Comparison of ENCODE assay signal across 13 cellular contexts in genomic region chr5:133991171-133991910, GRCh38. TPM values are rescaled to one million over a fixed set of nuclear protein-coding genes. Genes with fewer than 3 reads are reported as not detected.
DNase-seq lines count a peak whose midpoint lies in the region; ATAC-seq, FAIRE-seq and TF ChIP-seq lines count a peak whose summit lies in the region.
"Had no signal": no experiment of that assay in that cellular context is flagged by ENCODE, and none has a peak within 500 bp of the region (broad histone marks: within the 10 kb centered on the region; RNA-seq: fewer than 3 reads in every experiment).

No MANE protein-coding gene starts in this region.

- H3K4me2 ChIP-seq in A549 = no peak overlapping the region
- peak overlapping the region; percentile 56 to 100 (median 97) for H3K4me2 ChIP-seq in BLaER1 treated with 17β-estradiol and CSF1 and Interleukin-3, amounts not matched to agents 10 nM and 100 nM

- no peak overlapping the region for H3K4me3 Mint-ChIP-seq in brain
- no peak overlapping the region for H3K4me3 Mint-ChIP-seq in nephron
- H3K4me3 Mint-ChIP-seq in type B pancreatic cell = no peak overlapping the region
- H3K4me3 Mint-ChIP-seq: CD14-positive monocyte had no signal

- TF ChIP-seq EP300 in A549 (IDR thresholded peaks at IDR 0.05) (no peak), transverse colon (IDR thresholded peaks at IDR 0.05; ENCODE audit: low read depth) (no peak)

- DNase-seq in A549 (ENCODE audit: low read depth in 1 of 2, low spot score in 1 of 2) (no peak), type B pancreatic cell (ENCODE audit: extremely low spot score, unreplicated experiment) (no peak), transverse colon (no peak)
- DNase-seq: ACHN, DND-41, NCI-H2171, NCI-H526 had no signal

- H3K9me3 Mint-ChIP-seq in brain (no peaks in the 10 kb centered on the region), nephron (no peaks in the 10 kb centered on the region), type B pancreatic cell (no peaks in the 10 kb centered on the region)
- H3K9me3 Mint-ChIP-seq: CD14-positive monocyte had no signal

- no peak overlapping the region for H3K27ac ChIP-seq in A549
- H3K27ac ChIP-seq in BLaER1 treated with 17β-estradiol and CSF1 and Interleukin-3, amounts not matched to agents 10 nM and 100 nM = peak overlapping the region in 8 of 11 experiments; percentile 35 to 76 (median 57); a peak in 15 of 22 replicates
- H3K27ac ChIP-seq in transverse colon = no peak overlapping the region

- no peak for FAIRE-seq in A549 (lab: Jason Lieb, UNC)
- FAIRE-seq: G401.6 had no signal

- in situ Hi-C loops in transverse colon (cut with MboI; ENCODE audit: low pct_ligation_motif_present in 1 of 4, low pct_unique_long_range_greater_than_20kb in 1 of 4, low sequenced_read_pairs in 3 of 4) = no loop called here

- CTCF ChIA-PET in A549 (lab: Yijun Ruan, JAX) = interaction anchor here (1.5 to 9.8 kb wide), 3 partner anchors 11 to 48 kb away, joined by 3 to 91 read pairs (median 4); no protein-coding TSS in a partner anchor

- no peak for TF ChIP-seq RAD21 in A549 (conservative IDR thresholded peaks at IDR 0.05 in 1 of 2, IDR thresholded peaks at IDR 0.05 in 1 of 2)

- ATAC-seq in A549 = no peak
- ATAC-seq in HG03280 (IDR thresholded peaks at IDR 0.05; ENCODE audit: unreplicated experiment) = no peak

- peaks cover 47 to 61% (median 59%) of the 10 kb centered on the region in 11 experiments for H3K36me3 ChIP-seq in BLaER1 treated with 17β-estradiol and CSF1 and Interleukin-3, amounts not matched to agents 10 nM and 100 nM
- H3K36me3 ChIP-seq in transverse colon = peaks cover 0 to 43% (median 17%) of the 10 kb centered on the region in 4 donors

- peak overlapping the region in 9 of 11 experiments; percentile 1 to 70 (median 30); a peak in 14 of 22 replicates for H3K9ac ChIP-seq in BLaER1 treated with 17β-estradiol and CSF1 and Interleukin-3, amounts not matched to agents 10 nM and 100 nM

- peak overlapping the region in 3 of 5 experiments; percentile 31 to 40 (median 36) for H3K27ac Mint-ChIP-seq in brain
- H3K27ac Mint-ChIP-seq in nephron = peak overlapping the region; percentile 56 to 88 (median 77)
- no peak overlapping the region for H3K27ac Mint-ChIP-seq in type B pancreatic cell
- H3K27ac Mint-ChIP-seq: CD14-positive monocyte had no signal

- H3K4me1 ChIP-seq in A549 = peaks cover 40% of the 10 kb centered on the region
- peaks cover 71 to 100% (median 99%) of the 10 kb centered on the region in 10 experiments for H3K4me1 ChIP-seq in BLaER1 treated with 17β-estradiol and CSF1 and Interleukin-3, amounts not matched to agents 10 nM and 100 nM
- peaks cover 27 to 42% (median 28%) of the 10 kb centered on the region in 4 donors for H3K4me1 ChIP-seq in transverse colon

- H4K20me1 ChIP-seq in BLaER1 treated with 17β-estradiol and CSF1 and Interleukin-3, amounts not matched to agents 10 nM and 100 nM = peaks cover 50 to 100% (median 100%) of the 10 kb centered on the region in 11 experiments

- POLR2A ChIA-PET in A549 (lab: Yijun Ruan, JAX) = no interaction called here

- WGBS in A549 (ENCODE audit: missing lambda C conversion rate) = 96% methylated on average over 5 of the region's 5 CpGs
- WGBS in transverse colon (ENCODE audit: low coverage in 1 of 2), 2 donors = 90 to 92% methylated on average over 5 of the region's 5 CpGs

- no peaks in the 10 kb centered on the region for H3K9me3 ChIP-seq in A549
- no peaks in the 10 kb centered on the region for H3K9me3 ChIP-seq in BLaER1 treated with 17β-estradiol and CSF1 and Interleukin-3, amounts not matched to agents 10 nM and 100 nM (replicated peaks in 1 of 11)
- no peaks in the 10 kb centered on the region for H3K9me3 ChIP-seq in transverse colon

- intact Hi-C loops in transverse colon (cut with DNase I; ENCODE audit: low total_unique reads) = no loop called here

- H3K4me3 ChIP-seq in A549 (no peak overlapping the region), transverse colon (no peak overlapping the region)
- H3K4me3 ChIP-seq in BLaER1 treated with 17β-estradiol and CSF1 and Interleukin-3, amounts not matched to agents 10 nM and 100 nM = peak overlapping the region in 3 of 10 experiments; percentile 9 to 63 (median 49); a peak in 5 of 20 replicates

- peaks cover 48% of the 10 kb centered on the region for H3K36me3 Mint-ChIP-seq in brain
- peaks cover 43% of the 10 kb centered on the region for H3K36me3 Mint-ChIP-seq in nephron (ENCODE audit: low read depth)
- peaks cover 9% of the 10 kb centered on the region for H3K36me3 Mint-ChIP-seq in type B pancreatic cell

- peaks cover 41% of the 10 kb centered on the region for H3K4me1 Mint-ChIP-seq in brain
- H3K4me1 Mint-ChIP-seq in nephron = peaks cover 51% of the 10 kb centered on the region
- H3K4me1 Mint-ChIP-seq in type B pancreatic cell (ENCODE audit: unreplicated experiment) = peaks cover 40% of the 10 kb centered on the region

- TF ChIP-seq CTCF in A549 (IDR thresholded peaks at IDR 0.05) (no peak), brain (conservative IDR thresholded peaks at IDR 0.05) (no peak), nephron (IDR thresholded peaks at IDR 0.05; ENCODE audit: unreplicated experiment in 3 of 3) (no peak), type B pancreatic cell (conservative IDR thresholded peaks at IDR 0.05) (no peak), transverse colon (IDR thresholded peaks at IDR 0.05) (no peak)

- TF ChIP-seq POLR2A in A549 (IDR thresholded peaks at IDR 0.05; ENCODE audit: low read length) (no peak), transverse colon (IDR thresholded peaks at IDR 0.05) (no peak)

- no peaks in the 10 kb centered on the region for H3K27me3 Mint-ChIP-seq in brain
- no peaks in the 10 kb centered on the region for H3K27me3 Mint-ChIP-seq in nephron (ENCODE audit: low read depth)
- H3K27me3 Mint-ChIP-seq in type B pancreatic cell = no peaks in the 10 kb centered on the region

- H3K27me3 ChIP-seq in BLaER1 treated with 17β-estradiol and CSF1 and Interleukin-3, amounts not matched to agents 10 nM and 100 nM = no peaks in the 10 kb centered on the region
- H3K27me3 ChIP-seq in transverse colon = no peaks in the 10 kb centered on the region

TF ChIP-seq in A549, 52 proteins besides CTCF, POLR2A, EP300 and RAD21:
- TF ChIP-seq MAFK (IDR thresholded peaks at IDR 0.05; ENCODE audit: partially characterized antibody) (peak; percentile 25), ZFP36 (IDR thresholded peaks at IDR 0.05; ENCODE audit: borderline replicate concordance, partially characterized antibody) (no peak)

RNA-seq across cellular contexts. Expression of gene VDAC1, which starts 13.4 kb away (rescaled TPM):
- polyA plus RNA-seq in A549 (2011; rRNA removed) = 300 and 369 TPM in 2 replicates
- polyA plus RNA-seq in A549 (2012; cell fraction: cytosol; rRNA removed) = 253 and 262 TPM in 2 replicates
- polyA plus RNA-seq in A549 (2012; cell fraction: nucleus; rRNA removed) = 142 and 193 TPM in 2 replicates
- polyA plus RNA-seq in A549 (2017; fragmentation: RNase III; extraction: RNeasy Plus Mini Kit Qiagen cat#74134 plus additional on column Dnase treatment) = 416 to 463 TPM (median 442 TPM) in 3 replicates
- 145 and 174 TPM in 2 replicates for polyA minus RNA-seq in A549 (2011; rRNA and poly(A)+ RNA removed)
- 174 TPM for polyA plus RNA-seq in brain (ENCODE audit: insufficient read depth, low read depth, low replicate concordance)
- total RNA-seq in type B pancreatic cell (ENCODE audit: low replicate concordance) = 186 and 219 TPM in 2 replicates
- total RNA-seq in transverse colon = 100 to 1,000 TPM; 106 to 210 (median 180) TPM

RNA-seq across cellular contexts. Expression of gene C5orf15, which starts 22.9 kb away (rescaled TPM):
- polyA plus RNA-seq in A549 (2011; rRNA removed) = 103 and 126 TPM in 2 replicates
- polyA plus RNA-seq in A549 (2012; cell fraction: cytosol; rRNA removed) = 56.7 and 62.9 TPM in 2 replicates
- polyA plus RNA-seq in A549 (2012; cell fraction: nucleus; rRNA removed) = 40.6 and 52.1 TPM in 2 replicates
- 89.1 to 92.9 TPM (median 89.9 TPM) in 3 replicates for polyA plus RNA-seq in A549 (2017; fragmentation: RNase III; extraction: RNeasy Plus Mini Kit Qiagen cat#74134 plus additional on column Dnase treatment)
- polyA minus RNA-seq in A549 (2011; rRNA and poly(A)+ RNA removed) = 45.9 and 61.8 TPM in 2 replicates
- 28.7 TPM for polyA plus RNA-seq in brain (ENCODE audit: insufficient read depth, low read depth, low replicate concordance)
- total RNA-seq in type B pancreatic cell (ENCODE audit: low replicate concordance) = 47.2 and 49.6 TPM in 2 replicates
- total RNA-seq in transverse colon = 10 to 100 TPM; 36.5 to 91.7 (median 45.6) TPM

Comparison
In these comparisons a context has a peak if more than half of its experiments do, and no peak if none do; other contexts are left out.
1. H3K27ac ChIP-seq: peak in BLaER1 treated with 17β-estradiol and CSF1 and Interleukin-3, amounts not matched to agents 10 nM and 100 nM (8 of 11); none in A549 (0 of 2) and transverse colon (0 of 4).